ENCODE assay signal across 8 cellular contexts in genomic region chr1:228464487-228464983, GRCh38. TPM values are rescaled to one million over a fixed set of nuclear protein-coding genes. Genes with fewer than 3 reads are reported as not detected.
DNase-seq lines count a peak whose midpoint lies in the region; ATAC-seq and TF ChIP-seq lines count a peak whose summit lies in the region.

No MANE protein-coding gene starts in this region.

- H3K36me3 Mint-ChIP-seq in activated naive CD4-positive, alpha-beta T cell treated with anti-CD3 and anti-CD28 coated beads, Interleukin-2, amount 50 U/mL, for 72 hours, result peaks cover 12 to 19% of the 10 kb centered on the region in 2 donors

- H3K27ac Mint-ChIP-seq in activated naive CD4-positive, alpha-beta T cell treated with anti-CD3 and anti-CD28 coated beads, Interleukin-2, amount 50 U/mL, for 72 hours, result peak overlapping the region; percentile 90 to 96

- H3K36me3 ChIP-seq in psoas muscle (ENCODE audit: insufficient read depth in 1 of 2, low read depth in 1 of 2) (no peaks in the 10 kb centered on the region), aorta (ENCODE audit: control insufficient read depth in 1 of 2, insufficient read depth in 2 of 2, low read length in 1 of 2) (no peaks in the 10 kb centered on the region)

- no peaks in the 10 kb centered on the region for H3K9me3 ChIP-seq in psoas muscle
- H3K9me3 ChIP-seq in aorta (ENCODE audit: control insufficient read depth, low read length), result no peaks in the 10 kb centered on the region

- no peak overlapping the region for H3K27ac ChIP-seq in RWPE1
- no peak overlapping the region for H3K27ac ChIP-seq in psoas muscle
- H3K27ac ChIP-seq in aorta (ENCODE audit: low read depth in 1 of 2, low read length in 2 of 2), result no peak overlapping the region

- CTCF ChIA-PET in RWPE1 (lab: Yijun Ruan, JAX), result interaction anchor here (0.7 kb wide), 2 partner anchors 23 to 352 kb away, joined by 3 to 4 read pairs; no protein-coding TSS in a partner anchor

- TF ChIP-seq CTCF in RWPE1 (conservative IDR thresholded peaks at IDR 0.05; ENCODE audit: low read depth), result no peak
- TF ChIP-seq CTCF in psoas muscle (IDR thresholded peaks at IDR 0.05), result no peak

- ATAC-seq in GM19351 (IDR thresholded peaks at IDR 0.05; ENCODE audit: unreplicated experiment), result peak; percentile 85
- peak; percentile 66 for ATAC-seq in HG03469 (IDR thresholded peaks at IDR 0.05; ENCODE audit: unreplicated experiment)
- ATAC-seq in activated naive CD4-positive, alpha-beta T cell treated with anti-CD3 and anti-CD28 coated beads, Interleukin-2, amount 50 U/mL, for 72 hours, result peak; percentile 73 to 82
- ATAC-seq in Right ventricle myocardium superior (ENCODE audit: poor library complexity), result peak; percentile 85
- ATAC-seq in psoas muscle, result peak in 3 of 4 donors; percentile 44 to 69 (median 64)
- ATAC-seq in aorta (ENCODE audit: low FRiP score), result peak; percentile 77

- DNase-seq in AG20443 (ENCODE audit: low spot score) (peak; percentile 82), RWPE1 (ENCODE audit: low spot score) (peak; percentile 88), Right ventricle myocardium superior (peak; percentile 75), psoas muscle (peak; percentile 64 to 67), aorta (peak; percentile 86)
- peak; percentile 86 to 88 for DNase-seq in activated naive CD4-positive, alpha-beta T cell treated with anti-CD3 and anti-CD28 coated beads, Interleukin-2, amount 50 U/mL, for 72 hours (ENCODE audit: low spot score in 2 of 2)

- H3K9me3 Mint-ChIP-seq in activated naive CD4-positive, alpha-beta T cell treated with anti-CD3 and anti-CD28 coated beads, Interleukin-2, amount 50 U/mL, for 72 hours, result no peaks in the 10 kb centered on the region

- POLR2A ChIA-PET in RWPE1 (lab: Yijun Ruan, JAX; ENCODE audit: low non-redundant PET), result interaction anchor here (0.6 kb wide), 1 partner anchor 670 kb away, joined by 3 read pairs; no protein-coding TSS in a partner anchor

- intact Hi-C loops in Right ventricle myocardium superior (cut with DNase I), result no loop called here
- intact Hi-C loops in psoas muscle (cut with DNase I), result no loop called here
- intact Hi-C loops in aorta (cut with DNase I), result no loop called here

- H3K4me3 ChIP-seq in psoas muscle (peak overlapping the region; percentile 25), aorta (ENCODE audit: low read length in 2 of 2) (no peak overlapping the region)

- WGBS in psoas muscle, 3 donors, result 1 to 3% (median 2%) methylated on average over 28 to 33 of the region's 33 CpGs
- 1 to 2% methylated on average over 33 of the region's 33 CpGs for WGBS in aorta, 2 donors

- H3K4me1 ChIP-seq in psoas muscle (peaks cover 17% of the 10 kb centered on the region), aorta (ENCODE audit: control insufficient read depth in 1 of 2, insufficient read depth in 2 of 2, low read length in 2 of 2) (no peaks in the 10 kb centered on the region)

- H3K27me3 ChIP-seq in psoas muscle (ENCODE audit: insufficient read depth in 3 of 3, low read length in 2 of 3) (peaks cover 7 to 98% (median 33%) of the 10 kb centered on the region in 3 donors), aorta (ENCODE audit: control insufficient read depth in 1 of 2, insufficient read depth in 2 of 2, low read length in 1 of 2) (no peaks in the 10 kb centered on the region)

RNA-seq across cellular contexts. Expression of gene RNF187, which starts 22.6 kb away (rescaled TPM):
- 100 to 1,000 TPM in 1 of 2 donors, 10 to 100 TPM in 1; 39.5 to 155 TPM for total RNA-seq in activated naive CD4-positive, alpha-beta T cell treated with anti-CD3 and anti-CD28 coated beads, Interleukin-2, amount 50 U/mL, for 72 hours
- total RNA-seq in Right ventricle myocardium superior (81.7 TPM), psoas muscle (100 to 1,000 TPM in 3 of 4 donors, 10 to 100 TPM in 1; 85.2 to 167 (median 122) TPM), aorta (10 to 100 TPM; 52.4 to 94.0 TPM)
- polyA plus RNA-seq in psoas muscle (10 to 100 TPM; 34.8 to 79.1 (median 76.0) TPM), aorta (10 to 100 TPM; 22.8 to 28.5 TPM)

RNA-seq across cellular contexts. Expression of gene TRIM17, which starts 47.9 kb away (rescaled TPM):
- 1 to 10 TPM in 1 of 2 donors, under 1 TPM in 1; 0.91 to 2.4 TPM for total RNA-seq in activated naive CD4-positive, alpha-beta T cell treated with anti-CD3 and anti-CD28 coated beads, Interleukin-2, amount 50 U/mL, for 72 hours
- 0.32 TPM for total RNA-seq in Right ventricle myocardium superior
- total RNA-seq in psoas muscle, result not detected
- polyA plus RNA-seq in psoas muscle, result under 1 TPM in 1 of 3 donors, not detected in 2; 0.03 TPM
- 1 to 10 TPM in 1 of 2 donors, under 1 TPM in 1; 0.62 to 2.5 TPM for total RNA-seq in aorta
- polyA plus RNA-seq in aorta, result not detected

RNA-seq across cellular contexts. Expression of gene TRIM11, which starts 57.9 kb away (rescaled TPM):
- 10 to 100 TPM; 43.3 to 43.6 TPM for total RNA-seq in activated naive CD4-positive, alpha-beta T cell treated with anti-CD3 and anti-CD28 coated beads, Interleukin-2, amount 50 U/mL, for 72 hours
- total RNA-seq in Right ventricle myocardium superior, result 6.2 TPM
- 1 to 10 TPM; 2.8 to 4.5 (median 4.0) TPM for total RNA-seq in psoas muscle
- 1 to 10 TPM; 3.1 to 6.3 (median 3.6) TPM for polyA plus RNA-seq in psoas muscle
- 10 to 100 TPM; 16.2 to 20.3 TPM for total RNA-seq in aorta
- polyA plus RNA-seq in aorta, result 10 to 100 TPM in 1 of 2 donors, 1 to 10 TPM in 1; 5.8 to 12.2 TPM
